Comparison of ENCODE assay signal across 8 cellular contexts in the genomic region with DNA sequence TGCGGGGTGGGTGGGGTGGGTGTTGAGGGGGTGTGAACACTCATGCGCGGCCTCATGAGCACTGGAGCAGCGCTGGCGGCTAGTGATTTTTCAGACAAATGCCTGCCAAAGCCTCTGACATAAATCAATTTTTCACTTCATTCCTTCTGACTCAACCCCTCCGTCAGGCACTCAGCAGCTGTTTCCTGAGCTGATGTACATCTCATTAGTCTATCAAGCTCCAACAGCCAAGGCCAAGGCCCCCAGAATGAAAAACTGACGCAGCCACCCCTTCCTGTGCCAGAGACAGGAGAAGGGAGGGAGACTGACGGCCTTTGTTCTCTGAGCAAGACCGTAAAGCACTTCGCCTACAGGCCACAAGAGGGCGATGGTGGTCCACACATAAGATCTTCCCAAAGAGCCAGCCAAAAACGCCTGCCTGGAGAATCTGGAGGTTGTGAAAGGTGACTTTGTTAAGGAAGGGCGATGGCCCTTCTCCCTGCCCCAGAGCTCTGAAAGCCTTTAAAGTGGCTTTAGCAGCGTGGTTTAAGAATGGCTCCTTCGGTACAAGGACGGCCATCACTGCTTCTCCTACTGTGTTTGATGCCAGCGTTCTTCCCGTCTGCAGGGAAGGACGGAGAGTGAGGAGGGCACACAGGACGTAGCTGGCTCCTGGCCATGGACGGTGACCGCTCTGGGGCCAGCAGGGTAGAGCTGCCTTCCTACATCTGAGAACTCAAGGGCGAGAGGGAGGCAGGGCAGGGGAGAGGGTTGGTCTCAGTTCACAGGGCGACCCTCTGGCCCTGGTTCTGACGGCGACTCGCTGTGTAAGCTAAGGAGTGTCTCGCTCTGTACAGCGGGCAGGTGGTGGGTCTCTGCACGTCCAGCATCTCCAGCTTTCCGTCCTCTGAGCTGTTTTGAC. TPM values are rescaled to one million over a fixed set of nuclear protein-coding genes. Genes with fewer than 3 reads are reported as not detected.
A peak's percentile ranks its signal among the peaks of the same experiment; 100 is the strongest.
DNase-seq lines count a peak whose midpoint lies in the region; ATAC-seq, FAIRE-seq and TF ChIP-seq lines count a peak whose summit lies in the region.

No MANE protein-coding gene starts in this region.

- H3K79me2 ChIP-seq in PC-3 (ENCODE audit: low read length) (no peaks in the 10 kb centered on the region), fibroblast of lung (ENCODE audit: control insufficient read depth, insufficient read depth, low read length) (no peaks in the 10 kb centered on the region), neural cell (replicated peaks; ENCODE audit: insufficient read depth, low read length) (no peaks in the 10 kb centered on the region)

- H3K36me3 ChIP-seq in PC-3 (ENCODE audit: low read depth, low read length) (no peaks in the 10 kb centered on the region; the same call in 1 of the 2 replicates), fibroblast of lung (ENCODE audit: control insufficient read depth, insufficient read depth, low read length) (no peaks in the 10 kb centered on the region), neural cell (ENCODE audit: insufficient read depth, low read length) (no peaks in the 10 kb centered on the region)

- H3K9ac ChIP-seq in PC-3 (ENCODE audit: low read length) (no peak overlapping the region), fibroblast of lung (ENCODE audit: insufficient read depth, low read length) (no peak overlapping the region), neural cell (ENCODE audit: low read length) (peak overlapping the region; percentile 60)

- H3K9me3 ChIP-seq in PC-3 (ENCODE audit: low read length) (no peaks in the 10 kb centered on the region), fibroblast of lung (ENCODE audit: control insufficient read depth, insufficient read depth, low read depth, low read length) (no peaks in the 10 kb centered on the region), neural cell (ENCODE audit: low read length) (no peaks in the 10 kb centered on the region)

- intact Hi-C loops in PC-3 (cut with micrococcal nuclease), result loop anchor here (1.0 kb wide), 1 partner anchor 82 kb away; no protein-coding TSS in a partner anchor

- H3K4me1 ChIP-seq in PC-3 (ENCODE audit: insufficient read depth, low read length) (0 out of 2 replicates have a peak, but pooled peaks cover 5% of the 10 kb centered on the region), fibroblast of lung (ENCODE audit: control insufficient read depth, extremely low read depth, insufficient read depth, low read length) (peaks cover 6% of the 10 kb centered on the region)

- H3K27me3 ChIP-seq in PC-3 (ENCODE audit: low read length), result 0 out of 2 replicates have a peak, but pooled peaks cover 3% of the 10 kb centered on the region
- H3K27me3 ChIP-seq in fibroblast of lung (ENCODE audit: control insufficient read depth, insufficient read depth, low read length), result peaks cover 2% of the 10 kb centered on the region
- H3K27me3 ChIP-seq in neural cell (ENCODE audit: insufficient read depth, low read depth, low read length), result no peaks in the 10 kb centered on the region

- no peaks in the 10 kb centered on the region for H3K9me3 Mint-ChIP-seq in activated T-cell treated with anti-CD3 and anti-CD28 coated beads, Interleukin-2, amount 50 U/mL, for 4 hours

- no TSS peak for BruUV-seq in PC-3 (replicated peaks; lab: Mats Ljungman, UMichigan)

- H3K4me2 ChIP-seq in PC-3 (ENCODE audit: low read length) (peak overlapping the region; percentile 83), fibroblast of lung (ENCODE audit: extremely low read depth, insufficient read depth, low read length) (peak overlapping the region; percentile 59), neural cell (ENCODE audit: low read length) (no peak overlapping the region)

- H3K27me3 Mint-ChIP-seq in activated T-cell treated with anti-CD3 and anti-CD28 coated beads, Interleukin-2, amount 50 U/mL, for 4 hours (ENCODE audit: low read depth), result peaks cover 5% of the 10 kb centered on the region

- H3K4me3 Mint-ChIP-seq in activated T-cell treated with anti-CD3 and anti-CD28 coated beads, Interleukin-2, amount 50 U/mL, for 4 hours, result peak overlapping the region; percentile 40

- H3K4me3 ChIP-seq in PC-3 (ENCODE audit: low read length) (peak overlapping the region; percentile 50; the same call in 1 of the 2 replicates), fibroblast of lung (replicated peaks in 1 of 4; ENCODE audit: control extremely low read depth in 1 of 4, insufficient read depth in 1 of 4, low read depth in 3 of 4, low read length in 4 of 4) (peak overlapping the region in 3 of 4 experiments; percentile 18 to 48 (median 32)), neural cell (ENCODE audit: low read length) (no peak overlapping the region)

- H3F3A ChIP-seq in PC-3 (ENCODE audit: low read length, unreplicated experiment) (no peaks in the 10 kb centered on the region), neural cell (ENCODE audit: insufficient read depth, low read length, poor library complexity, severe bottlenecking) (no peaks in the 10 kb centered on the region)

- ATAC-seq in GM21528 (IDR thresholded peaks at IDR 0.05; ENCODE audit: low FRiP score, unreplicated experiment) (peak; percentile 53), PC-3 (peak; percentile 91)
- ATAC-seq in activated T-cell treated with anti-CD3 and anti-CD28 coated beads, Interleukin-2, amount 50 U/mL, for 4 hours, result peak; percentile 88 to 90

- POLR2A ChIA-PET in PC-3 (lab: Charles Lee; ENCODE audit: unreplicated experiment), result no interaction called here

- FAIRE-seq in D721Med (lab: Jason Lieb, UNC), result no peak

- peaks cover 43% of the 10 kb centered on the region for H3K4me1 Mint-ChIP-seq in activated T-cell treated with anti-CD3 and anti-CD28 coated beads, Interleukin-2, amount 50 U/mL, for 4 hours (ENCODE audit: low read depth)

- TF ChIP-seq RAD21 in neural cell (conservative IDR thresholded peaks at IDR 0.05), result peak; percentile 98

- H3K9me2 ChIP-seq in PC-3 (replicated peaks; ENCODE audit: low read length) (no peaks in the 10 kb centered on the region), neural cell (ENCODE audit: insufficient read depth, low read length) (no peaks in the 10 kb centered on the region)

- TF ChIP-seq CTCF in D721Med (IDR thresholded peaks at IDR 0.05; ENCODE audit: insufficient read depth, missing control alignments) (peak; percentile 93), PC-3 (conservative IDR thresholded peaks at IDR 0.05; ENCODE audit: low read depth, low read length) (peak; percentile 80), fibroblast of lung (conservative IDR thresholded peaks at IDR 0.05 in 1 of 2, IDR thresholded peaks at IDR 0.05 in 1 of 2; ENCODE audit: low read depth in 1 of 2, low read length in 2 of 2) (peak; percentile 95 to 96), neural cell (IDR thresholded peaks at IDR 0.05; ENCODE audit: poor library complexity, severe bottlenecking) (peak; percentile 99)

- peak; percentile 63 for TF ChIP-seq EP300 in neural cell (conservative IDR thresholded peaks at IDR 0.05; ENCODE audit: poor library complexity, severe bottlenecking)

- peak overlapping the region; percentile 75 for H2AFZ ChIP-seq in PC-3 (ENCODE audit: low read length)
- H2AFZ ChIP-seq in fibroblast of lung (ENCODE audit: low read length), result peak overlapping the region; percentile 89
- H2AFZ ChIP-seq in neural cell (ENCODE audit: low read depth, low read length), result peak overlapping the region; percentile 77

- no peaks in the 10 kb centered on the region for H3K36me3 Mint-ChIP-seq in activated T-cell treated with anti-CD3 and anti-CD28 coated beads, Interleukin-2, amount 50 U/mL, for 4 hours (ENCODE audit: insufficient read depth)

- peak; percentile 77 for DNase-seq in D721Med (ENCODE audit: insufficient read length, low spot score)
- DNase-seq in KG1 (lab: John Stamatoyannopoulos, UW), result peak; percentile 70
- DNase-seq in PC-3, result peak; percentile 85
- peak; percentile 72 for DNase-seq in activated T-cell treated with anti-CD3 and anti-CD28 coated beads, Interleukin-2, amount 50 U/mL, for 4 hours
- peak; percentile 90 to 94 for DNase-seq in fibroblast of lung (ENCODE audit: low read depth in 2 of 2)
- peak; percentile 60 for DNase-seq in stimulated activated naive CD4-positive, alpha-beta T cell treated with Interleukin-2 at 50 U/mL for 16 hours (lab: John Stamatoyannopoulos, UW)

- H4K20me1 ChIP-seq in PC-3 (ENCODE audit: low read length) (no peaks in the 10 kb centered on the region), fibroblast of lung (ENCODE audit: control insufficient read depth, extremely low read depth, insufficient read depth, low read length) (no peaks in the 10 kb centered on the region), neural cell (ENCODE audit: insufficient read depth) (no peaks in the 10 kb centered on the region)

- no peak overlapping the region for H3K27ac ChIP-seq in PC-3 (ENCODE audit: low read length)
- H3K27ac ChIP-seq in fibroblast of lung (ENCODE audit: insufficient read depth, low read length), result no peak overlapping the region
- peak overlapping the region; percentile 76 for H3K27ac ChIP-seq in neural cell (ENCODE audit: low read length)

- CTCF ChIA-PET in PC-3 (lab: Charles Lee), result interaction anchor here (0.6 kb wide), 2 partner anchors 52 to 1074 kb away, joined by 3 read pairs; no protein-coding TSS in a partner anchor

TF ChIP-seq in neural cell, 6 proteins besides CTCF, POLR2A, EP300 and RAD21 (continues in another document):
- TF ChIP-seq MXI1 (conservative IDR thresholded peaks at IDR 0.05; ENCODE audit: poor library complexity, severe bottlenecking) (no peak), SMC3 (conservative IDR thresholded peaks at IDR 0.05; ENCODE audit: poor library complexity) (peak; percentile 95)

RNA-seq across cellular contexts. Expression of a gene that starts 37.1 kb away (rescaled TPM):
- total RNA-seq in PC-3 (2014; rRNA removed) (32.9 and 33.2 TPM in 2 replicates), fibroblast of lung (37.8 and 41.6 TPM in 2 replicates)
- 10 to 100 TPM; 21.0 to 23.6 (median 23.4) TPM for total RNA-seq in activated T-cell treated with anti-CD3 and anti-CD28 coated beads, Interleukin-2, amount 50 U/mL, for 4 hours
- polyA plus RNA-seq in fibroblast of lung (47.6 and 62.2 TPM in 2 replicates), neural cell (15.8 and 17.3 TPM in 2 replicates)
- 34.3 and 38.4 TPM in 2 replicates for polyA plus RNA-seq in fibroblast of lung (2012)
- polyA minus RNA-seq in fibroblast of lung (ENCODE audit: low replicate concordance) (20.8 and 29.7 TPM in 2 replicates), neural cell (30.9 and 32.1 TPM in 2 replicates)

RNA-seq across cellular contexts. Expression of a gene that starts 37.4 kb away (rescaled TPM):
- total RNA-seq in PC-3 (2014; rRNA removed), result 91.3 and 107 TPM in 2 replicates
- 100 to 1,000 TPM; 220 to 246 (median 233) TPM for total RNA-seq in activated T-cell treated with anti-CD3 and anti-CD28 coated beads, Interleukin-2, amount 50 U/mL, for 4 hours
- total RNA-seq in fibroblast of lung, result 58.8 and 66.0 TPM in 2 replicates
- 213 TPM in 2 replicates for polyA plus RNA-seq in fibroblast of lung
- polyA plus RNA-seq in fibroblast of lung (2012), result 365 and 399 TPM in 2 replicates
- polyA minus RNA-seq in fibroblast of lung (ENCODE audit: low replicate concordance), result 15.9 and 16.1 TPM in 2 replicates
- 165 and 203 TPM in 2 replicates for polyA plus RNA-seq in neural cell
- polyA minus RNA-seq in neural cell, result 41.1 and 49.0 TPM in 2 replicates
